ENCODE assay signal across 8 cellular contexts in genomic region chr17:82698065-82698973, GRCh38. TPM values are rescaled to one million over a fixed set of nuclear protein-coding genes. Genes with fewer than 3 reads are reported as not detected.
DNase-seq lines count a peak whose midpoint lies in the region; ATAC-seq, FAIRE-seq and TF ChIP-seq lines count a peak whose summit lies in the region.

Gene RAB40B (minus strand): TSS chr17:82698698. CDS start chr17:82698596, 102 bp downstream.

- no peaks in the 10 kb centered on the region for H3K36me3 ChIP-seq in spleen

- TF ChIP-seq CTCF in AG10803 (conservative IDR thresholded peaks at IDR 0.05; ENCODE audit: low read length) (no peak), spleen (IDR thresholded peaks at IDR 0.05 in 8 of 11, conservative IDR thresholded peaks at IDR 0.05 in 3 of 11) (peak in 2 of 11 experiments; percentile 24 to 43)

- H3K27me3 ChIP-seq in spleen (replicated peaks in 1 of 7) = peaks cover 0 to 18% (median 3%) of the 10 kb centered on the region in 7 donors

- peak; percentile 99 for DNase-seq in AG10803 (ENCODE audit: low read depth)
- peak; percentile 97 for DNase-seq in NCI-H226
- DNase-seq in activated CD4-positive, CD25-positive, alpha-beta regulatory T cell treated with anti-CD3 and anti-CD28 coated beads, Interleukin-2, amount 50 U/mL, for 72 hours = peak; percentile 98
- peak; percentile 97 to 98 for DNase-seq in cerebellar nuclear complex (lab: John Stamatoyannopoulos, UW)
- peak; percentile 99 for DNase-seq in spleen

- peaks cover 0 to 21% (median 13%) of the 10 kb centered on the region in 8 donors for H3K9me3 ChIP-seq in spleen

- peak; percentile 96 for ATAC-seq in GM19025 (IDR thresholded peaks at IDR 0.05; ENCODE audit: low read depth, unreplicated experiment)
- ATAC-seq in HG03196 (IDR thresholded peaks at IDR 0.05; ENCODE audit: unreplicated experiment) = peak; percentile 94

- FAIRE-seq in islet of Langerhans (lab: Jason Lieb, UNC) = peak; percentile 13

- H3K27ac ChIP-seq in spleen = peak within 1 kb of the TSS in 5 of 8 donors; percentile 70 to 77 (median 72)

- H3K4me3 ChIP-seq in AG10803 (ENCODE audit: low read length) (peak within 1 kb of the TSS; percentile 66), spleen (peak within 1 kb of the TSS; percentile 65 to 92 (median 76))

- WGBS in spleen, 5 donors = 0 to 1% (median 1%) methylated on average over 28 to 112 of the region's 112 CpGs

- intact Hi-C loops in spleen (cut with DNase I; ENCODE audit: low total_unique reads) = no loop called here

- TF ChIP-seq POLR2A in spleen (IDR thresholded peaks at IDR 0.05) = no peak

- H3K4me1 ChIP-seq in spleen = peaks cover 10 to 26% (median 22%) of the 10 kb centered on the region in 6 donors

RNA-seq across cellular contexts. Expression of gene RAB40B, which starts in this region (rescaled TPM):
- total RNA-seq in spleen = 10 to 100 TPM in 2 of 7 donors, 1 to 10 TPM in 5; 4.1 to 13.6 (median 5.5) TPM
- 1 to 10 TPM; 5.3 to 8.6 (median 8.5) TPM for polyA plus RNA-seq in spleen

Comparison
In these comparisons a context has a peak if more than half of its experiments do, and no peak if none do; other contexts are left out.
1. Peak in every context shown above with its lines: DNase-seq, ATAC-seq, H3K4me3 ChIP-seq and H3K27ac ChIP-seq.